Comparison of ENCODE assay signal across 15 cellular contexts in genomic region chr11:80443177-80443576, GRCh38.
"Had no signal": no experiment of that assay in that cellular context is flagged by ENCODE, and none has a peak within 500 bp of the region (broad histone marks: within the 10 kb centered on the region; RNA-seq: fewer than 3 reads in every experiment).

No MANE protein-coding gene starts in this region.

- H3K9me3 ChIP-seq: ovary had no signal

- H3K4me3 Mint-ChIP-seq: activated CD4-positive, alpha-beta memory T cell treated with anti-CD3 and anti-CD28 coated beads for 36 hours; central memory CD8-positive, alpha-beta T cell; dendritic cell treated with granulocyte-macrophage colony-stimulating factor and Interleukin-4, amounts not matched to agents 40 ng/mL and 50 ng/mL, for 4 days; effector memory CD8-positive, alpha-beta T cell; memory B cell; T-cell had no signal

- H3K4me3 ChIP-seq: ovary had no signal

- H3K4me1 Mint-ChIP-seq: central memory CD8-positive, alpha-beta T cell; memory B cell; T-cell had no signal

- ATAC-seq: effector memory CD8-positive, alpha-beta T cell; left lobe of liver; T-cell had no signal

- H3K36me3 Mint-ChIP-seq: activated CD4-positive, alpha-beta memory T cell treated with anti-CD3 and anti-CD28 coated beads for 36 hours; memory B cell; T-cell had no signal

- H3K27ac ChIP-seq: foreskin keratinocyte, ovary, VCaP had no signal

- H3K27me3 Mint-ChIP-seq: activated CD4-positive, alpha-beta memory T cell treated with anti-CD3 and anti-CD28 coated beads for 36 hours; central memory CD8-positive, alpha-beta T cell; dendritic cell treated with granulocyte-macrophage colony-stimulating factor and Interleukin-4, amounts not matched to agents 40 ng/mL and 50 ng/mL, for 4 days; effector memory CD8-positive, alpha-beta T cell; memory B cell; T-cell had no signal

- H3K36me3 ChIP-seq: ovary had no signal

- H3K27ac Mint-ChIP-seq: activated CD4-positive, alpha-beta memory T cell treated with anti-CD3 and anti-CD28 coated beads for 36 hours; dendritic cell treated with granulocyte-macrophage colony-stimulating factor and Interleukin-4, amounts not matched to agents 40 ng/mL and 50 ng/mL, for 4 days; effector memory CD8-positive, alpha-beta T cell; memory B cell; T-cell had no signal

- DNase-seq: activated CD4-positive, alpha-beta memory T cell treated with anti-CD3 and anti-CD28 coated beads for 36 hours; activated CD8-positive, alpha-beta memory T cell treated with anti-CD3 and anti-CD28 coated beads, Interleukin-2, amount 50 U/mL, for 4 hours; activated naive CD4-positive, alpha-beta T cell; effector memory CD8-positive, alpha-beta T cell; ovary; stimulated activated CD4-positive, alpha-beta T cell treated with anti-CD3 and anti-CD28 coated beads, Interleukin-2, amount 100 ng/mL, for 48 hours; stimulated activated naive CD4-positive, alpha-beta T cell treated with Interleukin-2 at 50 U/mL for 16 hours; T-cell; T1000 had no signal

- H3K27me3 ChIP-seq: foreskin keratinocyte, ovary had no signal
